In the genomic region with DNA sequence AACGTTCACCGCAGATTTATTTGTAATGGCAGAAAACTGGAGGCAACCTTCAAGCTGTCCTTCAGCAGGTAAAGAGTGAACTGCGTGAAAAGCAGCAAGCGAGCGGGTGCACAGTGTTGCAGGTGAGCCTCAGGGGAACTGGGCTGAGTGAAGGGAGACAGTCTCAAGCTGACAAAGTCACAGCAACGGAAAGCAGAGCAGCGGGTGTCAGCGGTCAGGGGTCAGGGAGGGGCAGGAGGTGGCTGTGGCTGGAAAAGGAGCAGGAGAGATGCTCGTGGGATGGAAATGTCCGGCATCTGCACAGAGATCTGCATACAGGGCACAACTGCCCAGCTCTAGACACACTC, we compare ENCODE assay signal across 12 cellular contexts. TPM values are rescaled to one million over a fixed set of nuclear protein-coding genes. Genes with fewer than 3 reads are reported as not detected.
DNase-seq lines count a peak whose midpoint lies in the region; TF ChIP-seq lines count a peak whose summit lies in the region.
"Had no signal": no experiment of that assay in that cellular context is flagged by ENCODE, and none has a peak within 500 bp of the region (broad histone marks: within the 10 kb centered on the region; RNA-seq: fewer than 3 reads in every experiment).

No MANE protein-coding gene starts in this region.

- intact Hi-C loops in activated naive CD4-positive, alpha-beta T cell treated with anti-CD3 and anti-CD28 coated beads for 36 hours (cut with micrococcal nuclease), result loop anchor here (1.0 kb wide), 1 partner anchor 7 kb away; no protein-coding TSS in a partner anchor
- intact Hi-C loops in spleen (cut with DNase I; ENCODE audit: low total_unique reads), result no loop called here

- H3K4me3 Mint-ChIP-seq in activated naive CD4-positive, alpha-beta T cell treated with anti-CD3 and anti-CD28 coated beads for 36 hours, result no peak overlapping the region

- H3K9me3 Mint-ChIP-seq in activated naive CD4-positive, alpha-beta T cell treated with anti-CD3 and anti-CD28 coated beads for 36 hours, result no peaks in the 10 kb centered on the region

- no peaks in the 10 kb centered on the region for H3K9me3 ChIP-seq in spleen
- H3K9me3 ChIP-seq: BE2C, breast epithelium had no signal

- TF ChIP-seq CTCF in spleen (IDR thresholded peaks at IDR 0.05 in 8 of 11, conservative IDR thresholded peaks at IDR 0.05 in 3 of 11), result no peak

- H3K27me3 ChIP-seq in spleen (replicated peaks in 1 of 7), result peaks cover 0 to 4% (median 0%) of the 10 kb centered on the region in 7 donors
- H3K27me3 ChIP-seq: BE2C, breast epithelium had no signal

- no peaks in the 10 kb centered on the region for H3K27me3 Mint-ChIP-seq in activated naive CD4-positive, alpha-beta T cell treated with anti-CD3 and anti-CD28 coated beads for 36 hours (ENCODE audit: low read depth)

- no peaks in the 10 kb centered on the region for H3K36me3 Mint-ChIP-seq in activated naive CD4-positive, alpha-beta T cell treated with anti-CD3 and anti-CD28 coated beads for 36 hours (ENCODE audit: low read depth)

- peak overlapping the region; percentile 36 to 92 (median 72) for H3K27ac ChIP-seq in spleen
- H3K27ac ChIP-seq: breast epithelium had no signal

- no peak overlapping the region for H3K27ac Mint-ChIP-seq in activated naive CD4-positive, alpha-beta T cell treated with anti-CD3 and anti-CD28 coated beads for 36 hours

- no peaks in the 10 kb centered on the region for H3K36me3 ChIP-seq in spleen
- H3K36me3 ChIP-seq: BE2C, breast epithelium had no signal

- DNase-seq in activated gamma-delta T cell treated with Interleukin-2 at 50 U/mL for 16 hours (peak; percentile 60), activated gamma-delta T cell (lab: John Stamatoyannopoulos, UW) (no peak), OCI-M1 (lab: John Stamatoyannopoulos, UW) (peak; percentile 29), spleen (peak; percentile 84), C1 segment of cervical spinal cord (lab: John Stamatoyannopoulos, UW) (no peak), UCSD-AML1 (lab: John Stamatoyannopoulos, UW; ENCODE audit: unreplicated experiment) (no peak), NCI-H510A (lab: John Stamatoyannopoulos, UW) (no peak)
- DNase-seq in activated naive CD4-positive, alpha-beta T cell treated with anti-CD3 and anti-CD28 coated beads for 36 hours, result peak; percentile 60
- DNase-seq: BE2C had no signal

- peak overlapping the region in 2 of 8 donors; percentile 14 to 48 for H3K4me3 ChIP-seq in spleen

- CTCF ChIA-PET in activated naive CD4-positive, alpha-beta T cell treated with anti-CD3 and anti-CD28 coated beads for 36 hours (lab: Charles Lee), result interaction anchor here (0.9 to 1.2 kb wide), 2 partner anchors 9 to 12 kb away, joined by 3 read pairs; a partner anchor contains a TSS

- TF ChIP-seq POLR2A in spleen (IDR thresholded peaks at IDR 0.05), result no peak

- peaks cover 15% of the 10 kb centered on the region for H3K4me1 Mint-ChIP-seq in activated naive CD4-positive, alpha-beta T cell treated with anti-CD3 and anti-CD28 coated beads for 36 hours (ENCODE audit: low read depth)

- peaks cover 16 to 60% (median 57%) of the 10 kb centered on the region in 6 donors for H3K4me1 ChIP-seq in spleen
- H3K4me1 ChIP-seq: breast epithelium had no signal

- WGBS in spleen, 5 donors, result 26 to 45% (median 35%) methylated on average over 10 of the region's 10 CpGs

RNA-seq across cellular contexts. Expression of a gene that starts 8.5 kb away (rescaled TPM):
- total RNA-seq in activated naive CD4-positive, alpha-beta T cell treated with anti-CD3 and anti-CD28 coated beads for 36 hours, result 10 to 100 TPM; 48.3 to 48.8 TPM
- total RNA-seq in spleen, result 10 to 100 TPM; 35.9 to 52.8 (median 52.0) TPM
- polyA plus RNA-seq in spleen, result 10 to 100 TPM; 11.7 to 17.2 (median 12.1) TPM

RNA-seq across cellular contexts. Expression of a gene that starts 38.2 kb away (rescaled TPM):
- under 1 TPM in 1 of 2 experiments, not detected in 1; 0.17 TPM for total RNA-seq in activated naive CD4-positive, alpha-beta T cell treated with anti-CD3 and anti-CD28 coated beads for 36 hours
- not detected for total RNA-seq in spleen
- polyA plus RNA-seq in spleen, result under 1 TPM in 1 of 3 donors, not detected in 2; 0.05 TPM
- total RNA-seq: breast epithelium, left lobe of liver, RPMI7951 had no signal

Comparison
In these comparisons a context has a peak if more than half of its experiments do, and no peak if none do; other contexts are left out.
1. DNase-seq: peak in activated gamma-delta T cell treated with Interleukin-2 at 50 U/mL for 16 hours (single experiment), OCI-M1 (single experiment), activated naive CD4-positive, alpha-beta T cell treated with anti-CD3 and anti-CD28 coated beads for 36 hours (single experiment) and spleen (single experiment); none in activated gamma-delta T cell (single experiment), C1 segment of cervical spinal cord (0 of 14), UCSD-AML1 (single experiment) and NCI-H510A (single experiment).